2 cellular contexts compared by ENCODE assay signal in the genomic region with DNA sequence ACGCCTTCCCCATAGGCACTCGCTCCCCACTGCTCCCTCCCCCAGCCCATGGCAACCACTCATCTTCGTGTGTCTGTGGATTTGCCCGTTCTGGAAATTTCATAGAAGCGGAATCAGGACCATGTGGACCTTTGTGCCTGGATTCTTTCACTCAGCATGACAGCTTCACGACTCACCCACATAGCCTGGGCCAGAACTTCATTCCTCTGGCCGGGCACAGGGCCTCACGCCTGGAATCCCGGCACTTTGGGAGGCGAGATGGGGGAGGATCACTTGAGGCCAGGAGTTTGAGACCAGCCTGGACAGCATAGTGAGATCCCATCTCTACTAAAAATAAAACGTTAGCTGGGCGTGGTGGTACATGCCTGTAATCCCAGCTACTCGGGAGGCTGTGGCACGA.
TF ChIP-seq lines count a peak whose summit lies in the region.

No MANE protein-coding gene starts in this region.

TF ChIP-seq in K562, 482 proteins besides CTCF, POLR2A, EP300 and RAD21:
- peak; percentile 47; the same call in 1 of the 2 replicates for TF ChIP-seq BCOR (IDR thresholded peaks at IDR 0.05)
- no peak for TF ChIP-seq SREBF1 (IDR thresholded peaks at IDR 0.05; ENCODE audit: borderline replicate concordance, low read depth, low read length)
- peak; percentile 98 for TF ChIP-seq ZNF121 (CRISPR knock-in tag; conservative IDR thresholded peaks at IDR 0.05)
TF ChIP-seq in K562: peak in this region for 2.

TF ChIP-seq in HEK293T, 16 proteins besides CTCF, POLR2A, EP300 and RAD21:
- TF ChIP-seq FOXA1 (IDR thresholded peaks at IDR 0.05) (no peak), L3MBTL2 (conservative IDR thresholded peaks at IDR 0.05) (no peak), TARDBP (IDR thresholded peaks at IDR 0.05) (no peak), ARNT (IDR thresholded peaks at IDR 0.05) (no peak), SUZ12 (IDR thresholded peaks at IDR 0.05) (no peak), FOXM1 (IDR thresholded peaks at IDR 0.05; ENCODE audit: borderline replicate concordance) (no peak), HDGF (IDR thresholded peaks at IDR 0.05; ENCODE audit: borderline replicate concordance) (no peak), SP1 (IDR thresholded peaks at IDR 0.05) (no peak), NFRKB (IDR thresholded peaks at IDR 0.05) (no peak), ELF4 (IDR thresholded peaks at IDR 0.05) (no peak), ZNF384 (IDR thresholded peaks at IDR 0.05) (no peak), BHLHE40 (IDR thresholded peaks at IDR 0.05; ENCODE audit: borderline replicate concordance) (no peak), CTBP1 (IDR thresholded peaks at IDR 0.05; ENCODE audit: borderline replicate concordance) (no peak), LEF1 (IDR thresholded peaks at IDR 0.05; ENCODE audit: borderline replicate concordance) (no peak), FOXK2 (IDR thresholded peaks at IDR 0.05) (no peak)
- TF ChIP-seq, protein P1, sequence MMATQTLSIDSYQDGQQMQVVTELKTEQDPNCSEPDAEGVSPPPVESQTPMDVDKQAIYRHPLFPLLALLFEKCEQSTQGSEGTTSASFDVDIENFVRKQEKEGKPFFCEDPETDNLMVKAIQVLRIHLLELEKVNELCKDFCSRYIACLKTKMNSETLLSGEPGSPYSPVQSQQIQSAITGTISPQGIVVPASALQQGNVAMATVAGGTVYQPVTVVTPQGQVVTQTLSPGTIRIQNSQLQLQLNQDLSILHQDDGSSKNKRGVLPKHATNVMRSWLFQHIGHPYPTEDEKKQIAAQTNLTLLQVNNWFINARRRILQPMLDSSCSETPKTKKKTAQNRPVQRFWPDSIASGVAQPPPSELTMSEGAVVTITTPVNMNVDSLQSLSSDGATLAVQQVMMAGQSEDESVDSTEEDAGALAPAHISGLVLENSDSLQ (IDR thresholded peaks at IDR 0.05): no peak
